Comparison of ENCODE assay signal across 1 cellular context in genomic region chr5:97375959-97376358, GRCh38.
TF ChIP-seq lines count a peak whose summit lies in the region.

No MANE protein-coding gene starts in this region.

TF ChIP-seq in GM12878, 131 proteins besides CTCF, POLR2A, EP300 and RAD21 (continued from another document):
- TF ChIP-seq HSF1 (IDR thresholded peaks at IDR 0.05; ENCODE audit: low read depth, low read length) (no peak), LARP7 (IDR thresholded peaks at IDR 0.05) (no peak), POU2F2 (IDR thresholded peaks at IDR 0.05; ENCODE audit: borderline replicate concordance, low read depth, low read length) (no peak), ZNF622 (IDR thresholded peaks at IDR 0.05) (no peak), ATF2 (IDR thresholded peaks at IDR 0.05; ENCODE audit: low read length) (no peak), CUX1 (IDR thresholded peaks at IDR 0.05; ENCODE audit: insufficient replicate concordance, low read depth, low read length) (no peak)
